Comparison of ENCODE assay signal across 13 cellular contexts in genomic region chr2:149661844-149662243, GRCh38.
DNase-seq lines count a peak whose midpoint lies in the region; ATAC-seq and TF ChIP-seq lines count a peak whose summit lies in the region.
"Had no signal": no experiment of that assay in that cellular context is flagged by ENCODE, and none has a peak within 500 bp of the region (broad histone marks: within the 10 kb centered on the region; RNA-seq: fewer than 3 reads in every experiment).

No MANE protein-coding gene starts in this region.

- H3K36me3 ChIP-seq in body of pancreas (replicated peaks in 1 of 2; ENCODE audit: insufficient read depth in 1 of 2, low read depth in 2 of 2): no peaks in the 10 kb centered on the region
- H3K36me3 ChIP-seq: WERI-Rb-1 had no signal

- no peak for TF ChIP-seq CTCF in body of pancreas (IDR thresholded peaks at IDR 0.05)

- ATAC-seq in body of pancreas: peak; percentile 74
- ATAC-seq in left lobe of liver: peak; percentile 69
- ATAC-seq in GM19023 (IDR thresholded peaks at IDR 0.05; ENCODE audit: unreplicated experiment): no peak

- no peaks in the 10 kb centered on the region for H3K9me3 ChIP-seq in body of pancreas

- peak; percentile 76 for DNase-seq in A172 (ENCODE audit: low spot score)
- peak; percentile 71 for DNase-seq in HCEC 1CT
- DNase-seq in body of pancreas: peak; percentile 32 to 59 (median 52)
- no peak for DNase-seq in left lobe of liver (ENCODE audit: low spot score)
- no peak for DNase-seq in midbrain (lab: John Stamatoyannopoulos, UW)
- DNase-seq in epidermal melanocyte (ENCODE audit: insufficient read length, low spot score): no peak
- no peak for DNase-seq in activated CD8-positive, alpha-beta memory T cell treated with anti-CD3 and anti-CD28 coated beads for 24 hours
- DNase-seq: activated effector memory CD4-positive, alpha-beta T cell treated with anti-CD3 and anti-CD28 coated beads, Interleukin-2, amount 50 U/mL, for 16 hours; CD4-positive, alpha-beta T cell; effector CD8-positive, alpha-beta T cell; kidney; WERI-Rb-1 had no signal

- peaks cover 12% of the 10 kb centered on the region for H3K4me1 ChIP-seq in body of pancreas

- no peak overlapping the region for H3K4me3 ChIP-seq in body of pancreas

- 11 to 19% methylated on average over 1 of the region's 1 CpG for WGBS in body of pancreas, 2 donors

- H3K27ac ChIP-seq in body of pancreas: no peak overlapping the region
- H3K27ac ChIP-seq: WERI-Rb-1 had no signal

- intact Hi-C loops in body of pancreas (cut with DNase I): no loop called here

- no peak for TF ChIP-seq POLR2A in body of pancreas (IDR thresholded peaks at IDR 0.05)

- H3K27me3 ChIP-seq in body of pancreas: no peaks in the 10 kb centered on the region

Comparison
In these comparisons a context has a peak if more than half of its experiments do, and no peak if none do; other contexts are left out.
1. DNase-seq: peak in A172 (single experiment), HCEC 1CT (single experiment) and body of pancreas (4 of 4); none in left lobe of liver (single experiment), midbrain (single experiment), epidermal melanocyte (single experiment) and activated CD8-positive, alpha-beta memory T cell treated with anti-CD3 and anti-CD28 coated beads for 24 hours (single experiment).